In the genomic region with DNA sequence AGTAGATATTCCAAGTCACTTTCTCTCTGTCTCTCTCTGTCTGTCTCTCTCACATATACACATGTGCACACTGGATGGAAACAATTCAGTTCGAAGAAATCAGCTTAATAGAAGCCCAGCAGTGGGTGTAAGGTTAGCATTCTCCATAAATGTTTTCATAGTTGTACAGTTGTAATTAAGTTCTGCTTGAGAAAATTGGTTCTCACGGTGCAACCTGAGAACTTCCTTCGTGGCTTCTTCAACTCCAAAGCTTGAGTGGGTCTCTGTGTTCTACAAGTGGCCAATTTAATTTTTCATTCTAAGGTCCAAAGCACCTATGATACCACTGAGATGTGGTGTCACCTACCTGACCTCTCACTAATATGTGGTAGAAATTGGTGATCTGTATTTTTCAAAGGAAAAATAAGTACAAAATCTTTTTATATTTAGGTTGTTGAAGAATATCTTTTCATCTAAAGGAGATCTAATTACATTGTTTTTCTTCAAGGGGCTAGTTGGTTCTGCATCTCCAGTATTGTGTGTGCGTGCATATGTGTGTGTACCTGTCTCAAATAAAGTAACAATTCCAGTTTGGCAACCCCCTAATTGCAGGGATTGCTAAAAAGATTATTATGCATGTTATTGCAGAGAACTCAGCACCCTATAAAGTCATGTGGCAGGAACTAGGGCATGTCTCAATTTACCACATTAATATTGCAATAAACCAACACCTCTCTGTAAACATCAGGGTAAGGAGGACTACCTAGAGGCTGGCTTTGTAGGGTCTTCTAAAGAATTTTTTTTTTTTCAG, we compare ENCODE assay signal across 17 cellular contexts. TPM values are rescaled to one million over a fixed set of nuclear protein-coding genes. Genes with fewer than 3 reads are reported as not detected.
DNase-seq lines count a peak whose midpoint lies in the region; TF ChIP-seq lines count a peak whose summit lies in the region.
"Had no signal": no experiment of that assay in that cellular context is flagged by ENCODE, and none has a peak within 500 bp of the region (broad histone marks: within the 10 kb centered on the region; RNA-seq: fewer than 3 reads in every experiment).

No MANE protein-coding gene starts in this region.

- H3K4me3 Mint-ChIP-seq in immature natural killer cell: peak overlapping the region in 2 of 5 donors; percentile 30 to 46
- H3K4me3 Mint-ChIP-seq: CD4-positive, alpha-beta T cell had no signal

- H3K27ac ChIP-seq in Peyer's patch (no peak overlapping the region), stomach (no peak overlapping the region)

- no peak for TF ChIP-seq EP300 in stomach (IDR thresholded peaks at IDR 0.05)

- H3K36me3 Mint-ChIP-seq in immature natural killer cell: no peaks in the 10 kb centered on the region

- intact Hi-C loops in stomach (cut with DNase I; ENCODE audit: low total_unique reads): no loop called here

- peaks cover 0 to 6% (median 0%) of the 10 kb centered on the region in 4 donors for H3K4me1 ChIP-seq in Peyer's patch
- H3K4me1 ChIP-seq in stomach: peaks cover 0 to 7% (median 0%) of the 10 kb centered on the region in 4 donors

- 52 to 69% (median 59%) methylated on average over 4 of the region's 4 CpGs for WGBS in stomach, 5 donors

- H3K4me1 Mint-ChIP-seq in immature natural killer cell: peaks cover 26 to 33% of the 10 kb centered on the region in 2 donors

- H3K4me3 ChIP-seq in Peyer's patch (no peak overlapping the region), stomach (no peak overlapping the region)

- TF ChIP-seq POLR2A in Peyer's patch (IDR thresholded peaks at IDR 0.05) (no peak), stomach (IDR thresholded peaks at IDR 0.05) (no peak)

- H3K27ac Mint-ChIP-seq in immature natural killer cell: peak overlapping the region in 5 of 6 donors; percentile 1 to 83 (median 57)
- H3K27ac Mint-ChIP-seq: CD4-positive, alpha-beta T cell had no signal

- no peaks in the 10 kb centered on the region for H3K36me3 ChIP-seq in Peyer's patch
- no peaks in the 10 kb centered on the region for H3K36me3 ChIP-seq in stomach

- no peaks in the 10 kb centered on the region for H3K9me3 ChIP-seq in Peyer's patch
- no peaks in the 10 kb centered on the region for H3K9me3 ChIP-seq in stomach
- H3K9me3 ChIP-seq: SK-N-SH had no signal

- no peaks in the 10 kb centered on the region for H3K9me3 Mint-ChIP-seq in immature natural killer cell
- H3K9me3 Mint-ChIP-seq: CD4-positive, alpha-beta T cell had no signal

- H3K27me3 ChIP-seq in Peyer's patch (no peaks in the 10 kb centered on the region), stomach (no peaks in the 10 kb centered on the region)

- DNase-seq in NCI-H1436 (lab: John Stamatoyannopoulos, UW) (peak; percentile 10), NCI-H1436 treated with DMSO at 0.1 percent for 48 hours (lab: John Stamatoyannopoulos, UW) (no peak), GF-D8 (lab: John Stamatoyannopoulos, UW) (peak; percentile 64), NCI-H69 (lab: John Stamatoyannopoulos, UW) (peak; percentile 16), immature natural killer cell (no peak), Peyer's patch (no peak), NCI-H146 (lab: John Stamatoyannopoulos, UW) (no peak), stomach (no peak)
- DNase-seq: CD4-positive, alpha-beta T cell; KBM-7; MV-4-11; NCI-H1694 treated with DMSO at 0.1 percent for 48 hours; NCI-H446 treated with DMSO at 0.1 percent for 48 hours; NCI-H774; RPMI8226; SHP77 treated with DMSO at 0.1 percent for 48 hours; SK-N-SH had no signal

- TF ChIP-seq CTCF in Peyer's patch (IDR thresholded peaks at IDR 0.05) (no peak), stomach (IDR thresholded peaks at IDR 0.05) (no peak)

- peaks cover 0 to 3% (median 0%) of the 10 kb centered on the region in 3 donors for H3K27me3 Mint-ChIP-seq in immature natural killer cell (ENCODE audit: low read depth in 3 of 3)

RNA-seq across cellular contexts. Expression of a gene that starts 37.2 kb away (rescaled TPM):
- 10 to 100 TPM; 28.9 to 51.3 (median 46.9) TPM for polyA plus RNA-seq in immature natural killer cell
- 10 to 100 TPM in 3 of 4 donors, 1 to 10 TPM in 1; 8.3 to 35.5 (median 22.5) TPM for total RNA-seq in Peyer's patch
- 10 to 100 TPM in 1 of 5 donors, 1 to 10 TPM in 2, under 1 TPM in 1, not detected in 1; 0.89 to 51.3 (median 8.5) TPM for total RNA-seq in stomach
- 10 to 100 TPM; 83.6 to 99.9 (median 85.9) TPM for polyA plus RNA-seq in stomach

RNA-seq across cellular contexts. Expression of a gene that starts 52.8 kb away (rescaled TPM):
- polyA plus RNA-seq in immature natural killer cell (10 to 100 TPM in 1 of 3 donors, 1 to 10 TPM in 2; 4.9 to 13.2 (median 5.4) TPM), stomach (1 to 10 TPM; 3.9 to 6.9 (median 4.6) TPM)
- total RNA-seq in Peyer's patch (10 to 100 TPM; 26.3 to 97.4 (median 47.6) TPM), stomach (100 to 1,000 TPM in 1 of 5 donors, 10 to 100 TPM in 4; 24.0 to 105 (median 43.3) TPM)

Comparison
In these comparisons a context has a peak if more than half of its experiments do, and no peak if none do; other contexts are left out.
1. DNase-seq: peak in NCI-H1436 (single experiment), GF-D8 (single experiment) and NCI-H69 (single experiment); none in NCI-H1436 treated with DMSO at 0.1 percent for 48 hours (single experiment), immature natural killer cell (0 of 3), Peyer's patch (0 of 3), NCI-H146 (single experiment) and stomach (single experiment).